Comparison of ENCODE assay signal across 2 cellular contexts in the genomic region with DNA sequence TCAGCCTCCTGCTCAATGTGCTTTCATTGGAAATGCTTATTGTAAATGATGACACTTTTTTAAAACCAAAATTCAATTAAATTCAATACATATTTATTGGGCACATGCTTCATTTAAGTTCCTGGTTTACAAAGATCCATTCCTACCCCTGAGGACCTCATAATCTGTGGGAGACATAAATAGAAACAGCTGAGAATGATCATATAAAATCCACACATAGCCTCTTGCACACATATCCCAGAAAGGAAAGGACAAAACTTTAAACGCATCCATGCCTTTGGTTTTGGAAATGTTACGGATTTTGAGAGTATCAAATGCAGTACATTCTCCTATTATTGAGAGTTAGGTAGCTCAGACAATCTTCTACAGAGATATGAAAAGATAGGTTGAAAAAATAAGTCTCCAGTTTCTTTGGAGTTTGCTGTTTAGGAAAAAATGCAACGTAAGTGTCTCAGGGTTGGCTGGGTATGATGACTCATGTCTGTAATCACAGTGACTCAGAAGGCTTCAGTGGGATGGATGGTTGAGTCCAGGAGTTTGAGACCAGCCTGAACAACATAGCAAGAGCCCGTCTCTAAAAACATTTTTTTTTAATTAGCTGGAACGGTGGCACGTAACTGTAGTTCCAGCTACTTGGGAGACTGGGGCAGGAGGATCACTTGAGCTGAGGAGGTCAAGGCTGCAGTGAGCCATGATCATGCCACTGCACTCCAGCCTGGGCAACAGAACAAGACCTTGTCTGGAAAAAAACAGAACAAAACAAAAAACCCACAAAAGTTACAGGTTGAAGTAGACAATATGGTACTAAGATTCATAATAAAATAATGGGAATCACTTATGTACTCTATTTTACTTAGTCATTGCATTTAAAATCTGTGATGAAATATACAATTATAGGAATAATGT.
TF ChIP-seq lines count a peak whose summit lies in the region.

No MANE protein-coding gene starts in this region.

TF ChIP-seq in A549, 52 proteins besides CTCF, POLR2A, EP300 and RAD21 (continued from another document):
- TF ChIP-seq HOXB5 (CRISPR knock-in tag; IDR thresholded peaks at IDR 0.05): no peak
- TF ChIP-seq MAFK (IDR thresholded peaks at IDR 0.05; ENCODE audit: partially characterized antibody): peak; percentile 86
- TF ChIP-seq JUNB (IDR thresholded peaks at IDR 0.05): peak; percentile 56; the same call in 1 of the 2 replicates
- TF ChIP-seq ESRRA (IDR thresholded peaks at IDR 0.05; ENCODE audit: borderline replicate concordance, low read length): no peak

TF ChIP-seq in SK-N-SH treated with all-trans-retinoic acid at 6 μM for 48 hours, 23 proteins besides CTCF, POLR2A, EP300 and RAD21 (continued from another document):
- TF ChIP-seq, protein P1, sequence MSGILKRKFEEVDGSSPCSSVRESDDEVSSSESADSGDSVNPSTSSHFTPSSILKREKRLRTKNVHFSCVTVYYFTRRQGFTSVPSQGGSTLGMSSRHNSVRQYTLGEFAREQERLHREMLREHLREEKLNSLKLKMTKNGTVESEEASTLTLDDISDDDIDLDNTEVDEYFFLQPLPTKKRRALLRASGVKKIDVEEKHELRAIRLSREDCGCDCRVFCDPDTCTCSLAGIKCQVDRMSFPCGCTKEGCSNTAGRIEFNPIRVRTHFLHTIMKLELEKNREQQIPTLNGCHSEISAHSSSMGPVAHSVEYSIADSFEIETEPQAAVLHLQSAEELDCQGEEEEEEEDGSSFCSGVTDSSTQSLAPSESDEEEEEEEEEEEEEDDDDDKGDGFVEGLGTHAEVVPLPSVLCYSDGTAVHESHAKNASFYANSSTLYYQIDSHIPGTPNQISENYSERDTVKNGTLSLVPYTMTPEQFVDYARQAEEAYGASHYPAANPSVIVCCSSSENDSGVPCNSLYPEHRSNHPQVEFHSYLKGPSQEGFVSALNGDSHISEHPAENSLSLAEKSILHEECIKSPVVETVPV (CRISPR knock-in tag; IDR thresholded peaks at IDR 0.05): no peak
- TF ChIP-seq TCF4 (CRISPR knock-in tag; IDR thresholded peaks at IDR 0.05; ENCODE audit: borderline replicate concordance) (no peak), GLIS3 (CRISPR knock-in tag; IDR thresholded peaks at IDR 0.05) (no peak), ZNF565 (CRISPR knock-in tag; conservative IDR thresholded peaks at IDR 0.05; ENCODE audit: low read depth) (no peak), TOX (CRISPR knock-in tag; IDR thresholded peaks at IDR 0.05; ENCODE audit: borderline replicate concordance) (no peak), ARNTL (CRISPR knock-in tag; IDR thresholded peaks at IDR 0.05; ENCODE audit: borderline replicate concordance, low read depth) (no peak), OSR1 (CRISPR knock-in tag; IDR thresholded peaks at IDR 0.05) (no peak), ZNF8 (CRISPR knock-in tag; IDR thresholded peaks at IDR 0.05) (no peak)
- TF ChIP-seq, protein P2, sequence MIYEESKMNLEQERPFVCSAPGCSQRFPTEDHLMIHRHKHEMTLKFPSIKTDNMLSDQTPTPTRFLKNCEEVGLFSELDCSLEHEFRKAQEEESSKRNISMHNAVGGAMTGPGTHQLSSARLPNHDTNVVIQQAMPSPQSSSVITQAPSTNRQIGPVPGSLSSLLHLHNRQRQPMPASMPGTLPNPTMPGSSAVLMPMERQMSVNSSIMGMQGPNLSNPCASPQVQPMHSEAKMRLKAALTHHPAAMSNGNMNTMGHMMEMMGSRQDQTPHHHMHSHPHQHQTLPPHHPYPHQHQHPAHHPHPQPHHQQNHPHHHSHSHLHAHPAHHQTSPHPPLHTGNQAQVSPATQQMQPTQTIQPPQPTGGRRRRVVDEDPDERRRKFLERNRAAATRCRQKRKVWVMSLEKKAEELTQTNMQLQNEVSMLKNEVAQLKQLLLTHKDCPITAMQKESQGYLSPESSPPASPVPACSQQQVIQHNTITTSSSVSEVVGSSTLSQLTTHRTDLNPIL (CRISPR knock-in tag; IDR thresholded peaks at IDR 0.05; ENCODE audit: low read depth): no peak
- TF ChIP-seq, protein P3, sequence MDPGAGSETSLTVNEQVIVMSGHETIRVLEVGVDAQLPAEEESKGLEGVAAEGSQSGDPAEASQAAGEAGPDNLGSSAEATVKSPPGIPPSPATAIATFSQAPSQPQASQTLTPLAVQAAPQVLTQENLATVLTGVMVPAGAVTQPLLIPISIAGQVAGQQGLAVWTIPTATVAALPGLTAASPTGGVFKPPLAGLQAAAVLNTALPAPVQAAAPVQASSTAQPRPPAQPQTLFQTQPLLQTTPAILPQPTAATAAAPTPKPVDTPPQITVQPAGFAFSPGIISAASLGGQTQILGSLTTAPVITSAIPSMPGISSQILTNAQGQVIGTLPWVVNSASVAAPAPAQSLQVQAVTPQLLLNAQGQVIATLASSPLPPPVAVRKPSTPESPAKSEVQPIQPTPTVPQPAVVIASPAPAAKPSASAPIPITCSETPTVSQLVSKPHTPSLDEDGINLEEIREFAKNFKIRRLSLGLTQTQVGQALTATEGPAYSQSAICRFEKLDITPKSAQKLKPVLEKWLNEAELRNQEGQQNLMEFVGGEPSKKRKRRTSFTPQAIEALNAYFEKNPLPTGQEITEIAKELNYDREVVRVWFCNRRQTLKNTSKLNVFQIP (CRISPR knock-in tag; IDR thresholded peaks at IDR 0.05; ENCODE audit: borderline replicate concordance, low read depth): no peak
